ENCODE assay signal across 8 cellular contexts in the genomic region with DNA sequence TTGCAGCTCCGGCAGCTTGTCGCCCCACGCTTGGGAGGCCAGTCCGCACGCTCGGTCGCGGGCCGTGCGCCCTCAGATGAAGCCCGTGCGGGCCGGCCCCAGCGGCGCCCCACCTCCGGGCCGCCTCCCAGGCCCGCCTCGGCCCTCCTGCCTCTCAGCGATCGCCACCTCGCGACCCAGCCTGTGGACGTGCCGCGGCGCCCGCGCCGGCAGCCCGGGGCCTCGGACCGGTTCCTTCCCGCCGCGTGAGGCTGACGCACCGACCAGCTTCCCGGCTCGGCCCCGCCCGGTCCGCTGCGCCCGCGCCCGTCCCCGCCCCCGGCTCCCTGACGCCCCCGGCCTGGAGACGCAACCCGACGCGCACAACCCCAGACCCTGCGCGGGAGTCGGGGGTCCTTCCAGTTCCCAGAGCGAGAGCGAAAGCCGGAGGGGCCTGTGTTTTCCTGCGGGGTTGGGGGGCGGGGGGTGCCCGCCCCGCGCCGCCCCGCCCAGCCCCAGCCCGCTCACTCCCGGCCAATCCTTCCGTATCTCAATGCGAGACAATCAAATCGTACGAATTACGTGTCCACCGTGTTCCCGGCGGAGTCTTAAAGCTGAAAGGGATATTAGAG. TPM values are rescaled to one million over a fixed set of nuclear protein-coding genes. Genes with fewer than 3 reads are reported as not detected.
DNase-seq lines count a peak whose midpoint lies in the region; ATAC-seq and TF ChIP-seq lines count a peak whose summit lies in the region.

A gene with protein sequence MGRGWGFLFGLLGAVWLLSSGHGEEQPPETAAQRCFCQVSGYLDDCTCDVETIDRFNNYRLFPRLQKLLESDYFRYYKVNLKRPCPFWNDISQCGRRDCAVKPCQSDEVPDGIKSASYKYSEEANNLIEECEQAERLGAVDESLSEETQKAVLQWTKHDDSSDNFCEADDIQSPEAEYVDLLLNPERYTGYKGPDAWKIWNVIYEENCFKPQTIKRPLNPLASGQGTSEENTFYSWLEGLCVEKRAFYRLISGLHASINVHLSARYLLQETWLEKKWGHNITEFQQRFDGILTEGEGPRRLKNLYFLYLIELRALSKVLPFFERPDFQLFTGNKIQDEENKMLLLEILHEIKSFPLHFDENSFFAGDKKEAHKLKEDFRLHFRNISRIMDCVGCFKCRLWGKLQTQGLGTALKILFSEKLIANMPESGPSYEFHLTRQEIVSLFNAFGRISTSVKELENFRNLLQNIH (minus strand): TSS at position 78 of the 611 bp plus-strand sequence. CDS start 77 bp downstream, at position 1.

- no peaks in the 10 kb centered on the region for H3K27me3 ChIP-seq in KMS-11 (ENCODE audit: insufficient read depth, low read depth)
- no peaks in the 10 kb centered on the region for H3K27me3 ChIP-seq in subcutaneous abdominal adipose tissue (ENCODE audit: control insufficient read depth in 5 of 5, insufficient read depth in 4 of 5, low read length in 5 of 5)

- H3K27ac Mint-ChIP-seq in neural crest cell (ENCODE audit: unreplicated experiment) = peak within 1 kb of the TSS; percentile 57

- ATAC-seq in GM21737 (IDR thresholded peaks at IDR 0.05; ENCODE audit: unreplicated experiment) = peak; percentile 73

- H3K4me1 ChIP-seq in KMS-11 (ENCODE audit: low read depth, poor library complexity, severe bottlenecking) = peaks cover 34% of the 10 kb centered on the region
- H3K4me1 ChIP-seq in subcutaneous abdominal adipose tissue (ENCODE audit: control insufficient read depth in 5 of 5, insufficient read depth in 5 of 5, low read length in 5 of 5) = peaks cover 0 to 31% (median 16%) of the 10 kb centered on the region in 5 donors

- no peak within 1 kb of the TSS for H3K4me3 ChIP-seq in KMS-11 (IDR thresholded peaks at IDR 0.05; ENCODE audit: insufficient read depth, low read depth, low read length)
- peak within 1 kb of the TSS; percentile 92 for H3K4me3 ChIP-seq in fibroblast of villous mesenchyme (ENCODE audit: low read depth, low read length)
- peak within 1 kb of the TSS; percentile 80 to 98 (median 96) for H3K4me3 ChIP-seq in subcutaneous abdominal adipose tissue (ENCODE audit: low read depth in 1 of 5, low read length in 5 of 5)

- TF ChIP-seq CTCF in KMS-11 (conservative IDR thresholded peaks at IDR 0.05; ENCODE audit: low read depth, low read length) = no peak
- no peak for TF ChIP-seq CTCF in fibroblast of villous mesenchyme (IDR thresholded peaks at IDR 0.05; ENCODE audit: insufficient read depth, low read depth, low read length)
- no peak for TF ChIP-seq CTCF in neural crest cell (conservative IDR thresholded peaks at IDR 0.05)

- H2AFZ ChIP-seq in KMS-11 (ENCODE audit: low read depth) = peak within 1 kb of the TSS; percentile 45

- H3K4me3 Mint-ChIP-seq in neural crest cell = peak within 1 kb of the TSS; percentile 96

- peak within 1 kb of the TSS; percentile 81 for H3K27ac ChIP-seq in KMS-11
- peak within 1 kb of the TSS; percentile 88 for H3K27ac ChIP-seq in subcutaneous abdominal adipose tissue (ENCODE audit: low read depth, low read length)

- peak within 1 kb of the TSS; percentile 74; the same call in 1 of the 2 replicates for H3K9ac ChIP-seq in KMS-11
- peak within 1 kb of the TSS; percentile 63 to 99 (median 96) for H3K9ac ChIP-seq in subcutaneous abdominal adipose tissue (ENCODE audit: low read length in 5 of 5)

- H3K27me3 Mint-ChIP-seq in neural crest cell (ENCODE audit: low read depth) = no peaks in the 10 kb centered on the region

- H3K9me3 ChIP-seq in subcutaneous abdominal adipose tissue (ENCODE audit: control insufficient read depth in 5 of 5, low read length in 5 of 5) = no peaks in the 10 kb centered on the region

- peaks cover 41% of the 10 kb centered on the region for H3K79me2 ChIP-seq in KMS-11 (ENCODE audit: insufficient read depth, low read depth)

- peak within 1 kb of the TSS; percentile 42 for H3K4me2 ChIP-seq in KMS-11

- no peaks in the 10 kb centered on the region for H3K36me3 Mint-ChIP-seq in neural crest cell (ENCODE audit: low read depth)

- H3K4me1 Mint-ChIP-seq in neural crest cell = peaks cover 23% of the 10 kb centered on the region

- H3K9me3 Mint-ChIP-seq in neural crest cell = no peaks in the 10 kb centered on the region

- peaks cover 6% of the 10 kb centered on the region for H4K20me1 ChIP-seq in KMS-11 (ENCODE audit: insufficient read depth)

- DNase-seq in Daoy (ENCODE audit: low read depth) (peak; percentile 88), RKO (ENCODE audit: low spot score) (peak; percentile 82), activated gamma-delta T cell (lab: John Stamatoyannopoulos, UW) (peak; percentile 50), fibroblast of villous mesenchyme (ENCODE audit: low read depth) (peak; percentile 85), neural crest cell (ENCODE audit: low read depth, low spot score) (peak; percentile 61)

- H3K36me3 ChIP-seq in KMS-11 (ENCODE audit: insufficient read depth) (no peaks in the 10 kb centered on the region), subcutaneous abdominal adipose tissue (ENCODE audit: control insufficient read depth in 5 of 5, insufficient read depth in 5 of 5, low read length in 5 of 5) (no peaks in the 10 kb centered on the region)

RNA-seq across cellular contexts. Expression of the gene that starts here (rescaled TPM):
- 107 and 135 TPM in 2 replicates for total RNA-seq in Daoy (2014; rRNA removed; shearing (Covaris generic))
- total RNA-seq in fibroblast of villous mesenchyme = 49.7 and 52.8 TPM in 2 replicates
- 38.7 and 44.1 TPM in 2 replicates for total RNA-seq in neural crest cell
